In genomic region chr1:23251812-23252211, GRCh38 we compare ENCODE assay signal across 2 cellular contexts.
TF ChIP-seq lines count a peak whose summit lies in the region.

No MANE protein-coding gene starts in this region.

TF ChIP-seq in IMR-90, 13 proteins besides CTCF, POLR2A, EP300 and RAD21:
- no peak for TF ChIP-seq ELK1 (IDR thresholded peaks at IDR 0.05; ENCODE audit: borderline replicate concordance, low read depth, low read length)
- no peak for TF ChIP-seq CEBPB (IDR thresholded peaks at IDR 0.05; ENCODE audit: low read depth, low read length)
- no peak for TF ChIP-seq RCOR1 (IDR thresholded peaks at IDR 0.05; ENCODE audit: insufficient replicate concordance, low read length)
- no peak for TF ChIP-seq CHD1 (IDR thresholded peaks at IDR 0.05; ENCODE audit: low read depth, low read length)
- TF ChIP-seq MAZ (IDR thresholded peaks at IDR 0.05; ENCODE audit: borderline replicate concordance, low read depth, low read length): no peak
- TF ChIP-seq BHLHE40 (IDR thresholded peaks at IDR 0.05; ENCODE audit: low read depth, low read length): no peak
- no peak for TF ChIP-seq SMC3 (IDR thresholded peaks at IDR 0.05; ENCODE audit: low read depth, low read length)
- TF ChIP-seq RFX5 (IDR thresholded peaks at IDR 0.05; ENCODE audit: low read depth, low read length): no peak

TF ChIP-seq in K562, 482 proteins besides CTCF, POLR2A, EP300 and RAD21:
- TF ChIP-seq NFYB (IDR thresholded peaks at IDR 0.05; ENCODE audit: extremely low read depth, insufficient read length) (no peak), ARID1B (IDR thresholded peaks at IDR 0.05) (peak; percentile 8; the same call in 1 of the 2 replicates), CBFA2T3 (IDR thresholded peaks at IDR 0.05) (peak; percentile 25; the same call in 1 of the 2 replicates), SIN3B (IDR thresholded peaks at IDR 0.05; ENCODE audit: low read depth) (no peak), PRDM10 (IDR thresholded peaks at IDR 0.05; ENCODE audit: partially characterized antibody) (peak; percentile 19)
- TF ChIP-seq, protein P1, sequence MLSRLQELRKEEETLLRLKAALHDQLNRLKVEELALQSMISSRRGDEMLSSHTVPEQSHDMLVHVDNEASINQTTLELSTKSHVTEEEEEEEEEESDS (CRISPR knock-in tag; IDR thresholded peaks at IDR 0.05): no peak
TF ChIP-seq in K562: peak in this region for 3.
